ENCODE assay signal across 8 cellular contexts in genomic region chr2:171260471-171261424, GRCh38.
DNase-seq lines count a peak whose midpoint lies in the region; ATAC-seq lines count a peak whose summit lies in the region.
"Had no signal": no experiment of that assay in that cellular context is flagged by ENCODE, and none has a peak within 500 bp of the region (broad histone marks: within the 10 kb centered on the region; RNA-seq: fewer than 3 reads in every experiment).

No MANE protein-coding gene starts in this region.

- peak overlapping the region; percentile 19 for H3K27ac Mint-ChIP-seq in activated CD4-positive, alpha-beta memory T cell treated with anti-CD3 and anti-CD28 coated beads for 36 hours

- no peaks in the 10 kb centered on the region for H3K27me3 Mint-ChIP-seq in activated CD4-positive, alpha-beta memory T cell treated with anti-CD3 and anti-CD28 coated beads for 36 hours

- CTCF ChIA-PET in activated CD4-positive, alpha-beta memory T cell treated with anti-CD3 and anti-CD28 coated beads for 36 hours (lab: Charles Lee) = interaction anchor here (0.5 to 2.6 kb wide), 5 partner anchors 57 to 174 kb away, joined by 3 to 9 read pairs (median 3); no protein-coding TSS in a partner anchor

- H3K9ac ChIP-seq in HUES48 (ENCODE audit: low read depth, low read length) = no peak overlapping the region; the same call in 1 of the 2 replicates

- no peak overlapping the region for H3K4me3 Mint-ChIP-seq in activated CD4-positive, alpha-beta memory T cell treated with anti-CD3 and anti-CD28 coated beads for 36 hours

- peak; percentile 50 for DNase-seq in activated CD4-positive, alpha-beta memory T cell treated with anti-CD3 and anti-CD28 coated beads for 36 hours
- peak; percentile 16 to 18 for DNase-seq in stimulated activated CD4-positive, alpha-beta T cell treated with anti-CD3 and anti-CD28 coated beads, Interleukin-15, amount 100 ng/mL, for 48 hours (ENCODE audit: low read depth in 2 of 2)
- DNase-seq in COR-L47 (lab: John Stamatoyannopoulos, UW) (no peak), NK-92 (lab: John Stamatoyannopoulos, UW; ENCODE audit: unreplicated experiment) (no peak)

- POLR2A ChIA-PET in activated CD4-positive, alpha-beta memory T cell treated with anti-CD3 and anti-CD28 coated beads for 36 hours (lab: Charles Lee) = interaction anchor here (0.8 to 2.0 kb wide), 6 partner anchors 12 to 173 kb away, joined by 3 to 16 read pairs (median 4); partner anchors contain the start of genes DCAF17 and METTL8

- peak overlapping the region; percentile 94 for H3K27ac ChIP-seq in HUES48 (ENCODE audit: low read depth, low read length)
- H3K27ac ChIP-seq: neutrophil had no signal

- no peaks in the 10 kb centered on the region for H3K9me3 ChIP-seq in HUES48 (ENCODE audit: control insufficient read depth, insufficient read depth, low read length)
- H3K9me3 ChIP-seq: neutrophil had no signal

- H3K4me3 ChIP-seq in HUES48 (ENCODE audit: low read depth, low read length) = 0 out of 2 replicates have a peak overlapping the region, but pooled peaks have one; percentile 9

- intact Hi-C loops in activated CD4-positive, alpha-beta memory T cell treated with anti-CD3 and anti-CD28 coated beads for 36 hours (cut with micrococcal nuclease) = loop anchor here (1.0 kb wide), 3 partner anchors 59 to 156 kb away; no protein-coding TSS in a partner anchor

- no peaks in the 10 kb centered on the region for H3K36me3 Mint-ChIP-seq in activated CD4-positive, alpha-beta memory T cell treated with anti-CD3 and anti-CD28 coated beads for 36 hours

- ATAC-seq in GM18868 (IDR thresholded peaks at IDR 0.05; ENCODE audit: unreplicated experiment) = peak; percentile 79
- ATAC-seq in GM18907 (IDR thresholded peaks at IDR 0.05; ENCODE audit: unreplicated experiment) = no peak

- H3K36me3 ChIP-seq in HUES48 (ENCODE audit: control insufficient read depth, insufficient read depth, low read length) = no peaks in the 10 kb centered on the region
- H3K36me3 ChIP-seq: neutrophil had no signal

- H3K4me1 ChIP-seq in HUES48 (ENCODE audit: control insufficient read depth, insufficient read depth, low read length) = peaks cover 23% of the 10 kb centered on the region

- peaks cover 31% of the 10 kb centered on the region for H3K4me1 Mint-ChIP-seq in activated CD4-positive, alpha-beta memory T cell treated with anti-CD3 and anti-CD28 coated beads for 36 hours (ENCODE audit: low read depth)

- H3K9me3 Mint-ChIP-seq in activated CD4-positive, alpha-beta memory T cell treated with anti-CD3 and anti-CD28 coated beads for 36 hours = no peaks in the 10 kb centered on the region

- no peaks in the 10 kb centered on the region for H3K27me3 ChIP-seq in HUES48 (ENCODE audit: control insufficient read depth, insufficient read depth, low read length)
- H3K27me3 ChIP-seq: neutrophil had no signal

Comparison
In these comparisons a context has a peak if more than half of its experiments do, and no peak if none do; other contexts are left out.
1. DNase-seq: peak in activated CD4-positive, alpha-beta memory T cell treated with anti-CD3 and anti-CD28 coated beads for 36 hours (single experiment) and stimulated activated CD4-positive, alpha-beta T cell treated with anti-CD3 and anti-CD28 coated beads, Interleukin-15, amount 100 ng/mL, for 48 hours (2 of 2); none in COR-L47 (single experiment) and NK-92 (single experiment).